ENCODE assay signal across 25 cellular contexts in the genomic region with DNA sequence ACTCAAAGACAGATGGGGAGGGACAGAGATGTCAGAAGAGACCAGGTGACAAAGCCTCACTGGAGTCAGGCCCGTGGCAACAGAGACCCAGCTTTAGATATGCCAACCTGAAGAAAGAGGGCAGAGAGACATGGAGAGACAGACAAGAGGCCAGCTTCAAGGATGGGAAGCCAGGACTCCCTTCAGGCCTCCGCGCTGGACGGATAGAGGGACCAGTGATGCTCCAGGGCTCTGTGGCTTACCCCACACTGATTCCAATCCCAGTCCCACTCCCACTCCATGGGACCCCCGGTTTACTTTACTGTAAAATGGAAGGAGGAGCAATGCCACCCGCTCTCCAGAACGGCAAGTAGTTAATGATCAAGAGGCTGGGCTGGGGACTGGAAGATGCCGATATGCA. TPM values are rescaled to one million over a fixed set of nuclear protein-coding genes. Genes with fewer than 3 reads are reported as not detected.
DNase-seq lines count a peak whose midpoint lies in the region; ATAC-seq and TF ChIP-seq lines count a peak whose summit lies in the region.
"Had no signal": no experiment of that assay in that cellular context is flagged by ENCODE, and none has a peak within 500 bp of the region (broad histone marks: within the 10 kb centered on the region; RNA-seq: fewer than 3 reads in every experiment).

No MANE protein-coding gene starts in this region.

- peaks cover 37% of the 10 kb centered on the region for H3K36me3 ChIP-seq in mesodermal cell (ENCODE audit: control insufficient read depth, insufficient read depth, low read length)

- H3K9me3 ChIP-seq in T-helper 17 cell (ENCODE audit: control insufficient read depth, low read length, poor library complexity, severe bottlenecking) (no peaks in the 10 kb centered on the region), mesodermal cell (ENCODE audit: control insufficient read depth, low read length) (no peaks in the 10 kb centered on the region)
- H3K9me3 ChIP-seq: BLaER1, MG63, SJCRH30 had no signal

- no peak for ATAC-seq in activated CD8-positive, alpha-beta T cell treated with anti-CD3 and anti-CD28 coated beads, Interleukin-2, amount 10 ng/mL, durations not matched to agents 7 days and 5 days
- ATAC-seq in activated CD8-positive, alpha-beta T cell treated with anti-CD3 and anti-CD28 coated beads for 36 hours, result no peak
- ATAC-seq in T-helper 17 cell, result no peak
- ATAC-seq in HG02870 (IDR thresholded peaks at IDR 0.05; ENCODE audit: unreplicated experiment), result no peak

- intact Hi-C loops in activated CD8-positive, alpha-beta T cell treated with anti-CD3 and anti-CD28 coated beads for 36 hours (cut with micrococcal nuclease), result no loop called here

- peak overlapping the region; percentile 12 for H3K27ac Mint-ChIP-seq in activated CD8-positive, alpha-beta T cell treated with anti-CD3 and anti-CD28 coated beads, Interleukin-2, amount 10 ng/mL, durations not matched to agents 7 days and 5 days
- H3K27ac Mint-ChIP-seq in activated CD8-positive, alpha-beta T cell treated with anti-CD3 and anti-CD28 coated beads for 36 hours, result no peak overlapping the region
- H3K27ac Mint-ChIP-seq in T-helper 17 cell (peak overlapping the region; percentile 60), type B pancreatic cell (no peak overlapping the region)

- H3K4me3 ChIP-seq in mesodermal cell (ENCODE audit: extremely low read depth, insufficient read depth, low read length, poor library complexity, severe bottlenecking), result no peak overlapping the region
- H3K4me3 ChIP-seq: BLaER1, MG63, PC-9, SJCRH30 had no signal

- WGBS in mesodermal cell (ENCODE audit: insufficient coverage in 2 of 2), 2 experiments, result 82 to 97% methylated on average over 2 to 4 of the region's 8 CpGs

- peaks cover 28% of the 10 kb centered on the region for H3K4me1 Mint-ChIP-seq in activated CD8-positive, alpha-beta T cell treated with anti-CD3 and anti-CD28 coated beads, Interleukin-2, amount 10 ng/mL, durations not matched to agents 7 days and 5 days (ENCODE audit: low read depth)
- peaks cover 20% of the 10 kb centered on the region for H3K4me1 Mint-ChIP-seq in activated CD8-positive, alpha-beta T cell treated with anti-CD3 and anti-CD28 coated beads for 36 hours (ENCODE audit: low read depth)
- H3K4me1 Mint-ChIP-seq in T-helper 17 cell (peaks cover 5% of the 10 kb centered on the region), type B pancreatic cell (ENCODE audit: unreplicated experiment) (peaks cover 6% of the 10 kb centered on the region)

- DNase-seq in activated CD8-positive, alpha-beta T cell treated with anti-CD3 and anti-CD28 coated beads, Interleukin-2, amount 10 ng/mL, durations not matched to agents 7 days and 5 days, result no peak
- DNase-seq in activated CD8-positive, alpha-beta T cell treated with anti-CD3 and anti-CD28 coated beads for 36 hours, result no peak
- DNase-seq in T-helper 17 cell, result no peak
- no peak for DNase-seq in type B pancreatic cell (ENCODE audit: extremely low spot score, unreplicated experiment)
- no peak for DNase-seq in kidney tubule cell (ENCODE audit: low spot score)
- DNase-seq: CD8-positive, alpha-beta memory T cell; DND-41; H7; Kasumi-1; MG63; NCI-H1092; NCI-H1436 treated with DMSO at 0.1 percent for 48 hours; NCI-H2029; NCI-H345; PC-9; SJCRH30 had no signal

- POLR2A ChIA-PET in activated CD8-positive, alpha-beta T cell treated with anti-CD3 and anti-CD28 coated beads, Interleukin-2, amount 10 ng/mL, durations not matched to agents 7 days and 5 days (lab: Charles Lee), result interaction anchor here (1.0 kb wide), 1 partner anchor 8 kb away, joined by 3 read pairs; a partner anchor contains a TSS
- POLR2A ChIA-PET in activated CD8-positive, alpha-beta T cell treated with anti-CD3 and anti-CD28 coated beads for 36 hours (lab: Charles Lee), result interaction anchor here (1.6 kb wide), 1 partner anchor 108 kb away, joined by 3 read pairs; a partner anchor contains a TSS

- no peaks in the 10 kb centered on the region for H3K27me3 Mint-ChIP-seq in activated CD8-positive, alpha-beta T cell treated with anti-CD3 and anti-CD28 coated beads, Interleukin-2, amount 10 ng/mL, durations not matched to agents 7 days and 5 days (ENCODE audit: low read depth)
- no peaks in the 10 kb centered on the region for H3K27me3 Mint-ChIP-seq in activated CD8-positive, alpha-beta T cell treated with anti-CD3 and anti-CD28 coated beads for 36 hours
- H3K27me3 Mint-ChIP-seq in T-helper 17 cell (no peaks in the 10 kb centered on the region), type B pancreatic cell (peaks cover 2% of the 10 kb centered on the region)
- H3K27me3 Mint-ChIP-seq: CD8-positive, alpha-beta memory T cell; IgD-negative memory B cell had no signal

- no peaks in the 10 kb centered on the region for H3K9me3 Mint-ChIP-seq in activated CD8-positive, alpha-beta T cell treated with anti-CD3 and anti-CD28 coated beads, Interleukin-2, amount 10 ng/mL, durations not matched to agents 7 days and 5 days (ENCODE audit: insufficient read depth)
- no peaks in the 10 kb centered on the region for H3K9me3 Mint-ChIP-seq in activated CD8-positive, alpha-beta T cell treated with anti-CD3 and anti-CD28 coated beads for 36 hours
- H3K9me3 Mint-ChIP-seq in type B pancreatic cell, result no peaks in the 10 kb centered on the region
- H3K9me3 Mint-ChIP-seq: CD8-positive, alpha-beta memory T cell; IgD-negative memory B cell had no signal

- no peak for TF ChIP-seq CTCF in activated CD8-positive, alpha-beta T cell treated with anti-CD3 and anti-CD28 coated beads for 36 hours (IDR thresholded peaks at IDR 0.05)
- TF ChIP-seq CTCF in type B pancreatic cell (conservative IDR thresholded peaks at IDR 0.05), result no peak

- H3K27ac ChIP-seq in mesodermal cell (ENCODE audit: low read depth, low read length, severe bottlenecking), result peak overlapping the region; percentile 50
- H3K27ac ChIP-seq: BLaER1, HL-60, PC-9, RWPE1, SJCRH30 had no signal

- peaks cover 16% of the 10 kb centered on the region for H3K4me1 ChIP-seq in mesodermal cell (ENCODE audit: control insufficient read depth, insufficient read depth, low read length, poor library complexity, severe bottlenecking)

- no peak overlapping the region for H3K4me3 Mint-ChIP-seq in activated CD8-positive, alpha-beta T cell treated with anti-CD3 and anti-CD28 coated beads, Interleukin-2, amount 10 ng/mL, durations not matched to agents 7 days and 5 days
- no peak overlapping the region for H3K4me3 Mint-ChIP-seq in activated CD8-positive, alpha-beta T cell treated with anti-CD3 and anti-CD28 coated beads for 36 hours
- H3K4me3 Mint-ChIP-seq in T-helper 17 cell, result no peak overlapping the region
- peak overlapping the region; percentile 40 for H3K4me3 Mint-ChIP-seq in type B pancreatic cell

- H3K36me3 Mint-ChIP-seq in activated CD8-positive, alpha-beta T cell treated with anti-CD3 and anti-CD28 coated beads, Interleukin-2, amount 10 ng/mL, durations not matched to agents 7 days and 5 days (ENCODE audit: low read depth), result peaks cover 20% of the 10 kb centered on the region
- H3K36me3 Mint-ChIP-seq in activated CD8-positive, alpha-beta T cell treated with anti-CD3 and anti-CD28 coated beads for 36 hours (ENCODE audit: low read depth), result peaks cover 19% of the 10 kb centered on the region
- peaks cover 8% of the 10 kb centered on the region for H3K36me3 Mint-ChIP-seq in T-helper 17 cell (ENCODE audit: low read depth)
- H3K36me3 Mint-ChIP-seq in type B pancreatic cell, result no peaks in the 10 kb centered on the region

- CTCF ChIA-PET in activated CD8-positive, alpha-beta T cell treated with anti-CD3 and anti-CD28 coated beads, Interleukin-2, amount 10 ng/mL, durations not matched to agents 7 days and 5 days (lab: Charles Lee), result no interaction called here
- CTCF ChIA-PET in activated CD8-positive, alpha-beta T cell treated with anti-CD3 and anti-CD28 coated beads for 36 hours (lab: Charles Lee), result interaction anchor here (0.9 kb wide), 1 partner anchor 16 kb away, joined by 3 read pairs; no protein-coding TSS in a partner anchor

RNA-seq across cellular contexts. Expression of a gene that starts 1.7 kb away (rescaled TPM):
- total RNA-seq in activated CD8-positive, alpha-beta T cell treated with anti-CD3 and anti-CD28 coated beads, Interleukin-2, amount 10 ng/mL, durations not matched to agents 7 days and 5 days, result 1 to 10 TPM in 1 of 2 experiments, under 1 TPM in 1; 0.68 to 1.6 TPM
- total RNA-seq in activated CD8-positive, alpha-beta T cell treated with anti-CD3 and anti-CD28 coated beads for 36 hours, result 1 to 10 TPM; 1.2 to 1.4 TPM
- total RNA-seq in T-helper 17 cell (under 1 TPM; 0.50 to 0.52 TPM), type B pancreatic cell (ENCODE audit: low replicate concordance) (1.1 TPM in 2 replicates)
- 6.1 TPM for polyA plus RNA-seq in mesodermal cell (2013, experiment 1 of 2)
- polyA plus RNA-seq in mesodermal cell (2013, experiment 2 of 2), result 4.3 TPM
- total RNA-seq: G401 had no signal

RNA-seq across cellular contexts. Expression of a gene that starts 8.3 kb away (rescaled TPM):
- 100 to 1,000 TPM; 471 to 518 TPM for total RNA-seq in activated CD8-positive, alpha-beta T cell treated with anti-CD3 and anti-CD28 coated beads, Interleukin-2, amount 10 ng/mL, durations not matched to agents 7 days and 5 days
- total RNA-seq in activated CD8-positive, alpha-beta T cell treated with anti-CD3 and anti-CD28 coated beads for 36 hours, result 100 to 1,000 TPM; 432 to 437 TPM
- total RNA-seq in T-helper 17 cell, result 100 to 1,000 TPM; 194 to 206 TPM
- polyA plus RNA-seq in mesodermal cell (2013, experiment 1 of 2), result 589 TPM
- polyA plus RNA-seq in mesodermal cell (2013, experiment 2 of 2), result 508 TPM
- total RNA-seq in type B pancreatic cell (ENCODE audit: low replicate concordance), result 408 and 544 TPM in 2 replicates

RNA-seq across cellular contexts. Expression of a gene that starts 11.0 kb away (rescaled TPM):
- 100 to 1,000 TPM; 118 to 119 TPM for total RNA-seq in activated CD8-positive, alpha-beta T cell treated with anti-CD3 and anti-CD28 coated beads, Interleukin-2, amount 10 ng/mL, durations not matched to agents 7 days and 5 days
- 10 to 100 TPM; 82.9 to 95.2 TPM for total RNA-seq in activated CD8-positive, alpha-beta T cell treated with anti-CD3 and anti-CD28 coated beads for 36 hours
- 10 to 100 TPM; 39.6 to 40.8 TPM for total RNA-seq in T-helper 17 cell
- 93.4 TPM for polyA plus RNA-seq in mesodermal cell (2013, experiment 1 of 2)
- 76.0 TPM for polyA plus RNA-seq in mesodermal cell (2013, experiment 2 of 2)
- total RNA-seq in type B pancreatic cell (ENCODE audit: low replicate concordance), result 79.6 and 84.9 TPM in 2 replicates

RNA-seq across cellular contexts. Expression of a gene that starts 26.5 kb away (rescaled TPM):
- under 1 TPM; 0.63 to 0.82 TPM for total RNA-seq in activated CD8-positive, alpha-beta T cell treated with anti-CD3 and anti-CD28 coated beads, Interleukin-2, amount 10 ng/mL, durations not matched to agents 7 days and 5 days
- total RNA-seq in activated CD8-positive, alpha-beta T cell treated with anti-CD3 and anti-CD28 coated beads for 36 hours, result 1 to 10 TPM; 1.8 to 2.2 TPM
- total RNA-seq in T-helper 17 cell (under 1 TPM in 1 of 2 donors, not detected in 1; 0.44 TPM), type B pancreatic cell (ENCODE audit: low replicate concordance) (4.4 and 5.1 TPM in 2 replicates)
- polyA plus RNA-seq in mesodermal cell (2013, experiment 1 of 2), result 0.22 TPM
- polyA plus RNA-seq in mesodermal cell (2013, experiment 2 of 2), result not detected
- total RNA-seq: A673, G401, HT1080, SJCRH30 had no signal
- polyA plus RNA-seq: CD8-positive, alpha-beta memory T cell; IgD-negative memory B cell had no signal

RNA-seq across cellular contexts. Expression of a gene that starts 27.3 kb away (rescaled TPM):
- total RNA-seq in activated CD8-positive, alpha-beta T cell treated with anti-CD3 and anti-CD28 coated beads, Interleukin-2, amount 10 ng/mL, durations not matched to agents 7 days and 5 days, result 10 to 100 TPM; 53.3 to 62.3 TPM
- total RNA-seq in activated CD8-positive, alpha-beta T cell treated with anti-CD3 and anti-CD28 coated beads for 36 hours, result 10 to 100 TPM; 38.3 to 40.0 TPM
- total RNA-seq in T-helper 17 cell, result 10 to 100 TPM; 24.0 to 27.0 TPM
- polyA plus RNA-seq in mesodermal cell (2013, experiment 1 of 2), result 16.1 TPM
- 14.8 TPM for polyA plus RNA-seq in mesodermal cell (2013, experiment 2 of 2)
- 19.5 and 42.6 TPM in 2 replicates for total RNA-seq in type B pancreatic cell (ENCODE audit: low replicate concordance)

Comparison
In these comparisons a context has a peak if more than half of its experiments do, and no peak if none do; other contexts are left out.
1. H3K27ac Mint-ChIP-seq: peak in activated CD8-positive, alpha-beta T cell treated with anti-CD3 and anti-CD28 coated beads, Interleukin-2, amount 10 ng/mL, durations not matched to agents 7 days and 5 days (single experiment) and T-helper 17 cell (single experiment); none in activated CD8-positive, alpha-beta T cell treated with anti-CD3 and anti-CD28 coated beads for 36 hours (single experiment) and type B pancreatic cell (single experiment).